8 cellular contexts compared by ENCODE assay signal in genomic region chr3:184568918-184569829, GRCh38. TPM values are rescaled to one million over a fixed set of nuclear protein-coding genes. Genes with fewer than 3 reads are reported as not detected.
DNase-seq lines count a peak whose midpoint lies in the region; ATAC-seq and TF ChIP-seq lines count a peak whose summit lies in the region.

No MANE protein-coding gene starts in this region.

- H3K4me3 Mint-ChIP-seq in activated T-helper 1 cell treated with anti-CD3 and anti-CD28 coated beads, Interleukin-12 subunit alpha, Interleukin-12 subunit beta, Interleukin-2, Interleukin-4 antibody, amounts not matched to agents 30 ng/mL and 10 ng/mL and 1 ng/mL, durations not matched to agents 14 hours and 24 hours and 36 hours, result no peak overlapping the region

- no peak for TF ChIP-seq CTCF in thyroid gland (IDR thresholded peaks at IDR 0.05)

- H3K4me1 Mint-ChIP-seq in activated T-helper 1 cell treated with anti-CD3 and anti-CD28 coated beads, Interleukin-12 subunit alpha, Interleukin-12 subunit beta, Interleukin-2, Interleukin-4 antibody, amounts not matched to agents 30 ng/mL and 10 ng/mL and 1 ng/mL, durations not matched to agents 14 hours and 24 hours and 36 hours (ENCODE audit: low read depth), result no peaks in the 10 kb centered on the region

- no peak for ATAC-seq in HG02623 (IDR thresholded peaks at IDR 0.05; ENCODE audit: unreplicated experiment)

- intact Hi-C loops in thyroid gland (cut with DNase I), result no loop called here
- intact Hi-C loops in activated T-helper 1 cell treated with anti-CD3 and anti-CD28 coated beads, Interleukin-12 subunit alpha, Interleukin-12 subunit beta, Interleukin-2, Interleukin-4 antibody, amounts not matched to agents 30 ng/mL and 10 ng/mL and 1 ng/mL, durations not matched to agents 14 hours and 24 hours and 36 hours (cut with micrococcal nuclease), result loop anchor here (2.0 kb wide), 1 partner anchor 144 kb away; the partner anchor contains the start of gene MAGEF1

- H3K9me3 ChIP-seq in HUES6 (ENCODE audit: control insufficient read depth, insufficient read depth, low read depth, low read length) (no peaks in the 10 kb centered on the region), mucosa of rectum (ENCODE audit: control insufficient read depth in 2 of 2, low read length in 2 of 2) (no peaks in the 10 kb centered on the region), thyroid gland (no peaks in the 10 kb centered on the region)

- H3K4me1 ChIP-seq in HUES6 (ENCODE audit: control insufficient read depth, insufficient read depth, low read length), result peaks cover 50% of the 10 kb centered on the region
- H3K4me1 ChIP-seq in mucosa of rectum (ENCODE audit: control insufficient read depth in 2 of 2, insufficient read depth in 2 of 2, low read length in 2 of 2), result peaks cover 47 to 52% of the 10 kb centered on the region in 2 donors
- peaks cover 11 to 40% of the 10 kb centered on the region in 2 donors for H3K4me1 ChIP-seq in thyroid gland

- H3K27ac ChIP-seq in HUES6 (ENCODE audit: low read depth, low read length) (no peak overlapping the region), mucosa of rectum (ENCODE audit: low read depth in 2 of 2, low read length in 2 of 2) (peak overlapping the region; percentile 32 to 84), thyroid gland (peak overlapping the region in 2 of 3 donors; percentile 18 to 48)

- TF ChIP-seq POLR2A in thyroid gland (IDR thresholded peaks at IDR 0.05), result peak in 1 of 2 donors; percentile 20

- H3K27me3 ChIP-seq in HUES6 (ENCODE audit: control insufficient read depth, insufficient read depth, low read length) (peaks cover 91% of the 10 kb centered on the region), mucosa of rectum (ENCODE audit: control insufficient read depth in 2 of 2, insufficient read depth in 2 of 2, low read length in 2 of 2) (no peaks in the 10 kb centered on the region), thyroid gland (no peaks in the 10 kb centered on the region)

- no peaks in the 10 kb centered on the region for H3K9me3 Mint-ChIP-seq in activated T-helper 1 cell treated with anti-CD3 and anti-CD28 coated beads, Interleukin-12 subunit alpha, Interleukin-12 subunit beta, Interleukin-2, Interleukin-4 antibody, amounts not matched to agents 30 ng/mL and 10 ng/mL and 1 ng/mL, durations not matched to agents 14 hours and 24 hours and 36 hours

- peaks cover 54% of the 10 kb centered on the region for H3K27me3 Mint-ChIP-seq in activated T-helper 1 cell treated with anti-CD3 and anti-CD28 coated beads, Interleukin-12 subunit alpha, Interleukin-12 subunit beta, Interleukin-2, Interleukin-4 antibody, amounts not matched to agents 30 ng/mL and 10 ng/mL and 1 ng/mL, durations not matched to agents 14 hours and 24 hours and 36 hours (ENCODE audit: insufficient read depth)

- peak in 11 of 14 donors; percentile 15 to 78 (median 43) for DNase-seq in C1 segment of cervical spinal cord (lab: John Stamatoyannopoulos, UW)
- DNase-seq in activated CD4-positive, alpha-beta T cell treated with anti-CD3 and anti-CD28 coated beads, Interleukin-2, amount 50 U/mL, for 1 hour, result peak; percentile 11
- DNase-seq in fibroblast of gingiva (ENCODE audit: low read depth), result peak; percentile 98
- peak; percentile 76 to 80 for DNase-seq in thyroid gland
- DNase-seq in activated T-helper 1 cell treated with anti-CD3 and anti-CD28 coated beads, Interleukin-12 subunit alpha, Interleukin-12 subunit beta, Interleukin-2, Interleukin-4 antibody, amounts not matched to agents 30 ng/mL and 10 ng/mL and 1 ng/mL, durations not matched to agents 14 hours and 24 hours and 36 hours (ENCODE audit: low spot score), result no peak

- 3 to 10% methylated on average over 26 to 38 of the region's 68 CpGs for WGBS in thyroid gland, 2 donors

- H3K36me3 Mint-ChIP-seq in activated T-helper 1 cell treated with anti-CD3 and anti-CD28 coated beads, Interleukin-12 subunit alpha, Interleukin-12 subunit beta, Interleukin-2, Interleukin-4 antibody, amounts not matched to agents 30 ng/mL and 10 ng/mL and 1 ng/mL, durations not matched to agents 14 hours and 24 hours and 36 hours (ENCODE audit: low read depth), result no peaks in the 10 kb centered on the region

- peak overlapping the region; percentile 74 for H3K4me3 ChIP-seq in HUES6 (ENCODE audit: low read depth, low read length)
- H3K4me3 ChIP-seq in mucosa of rectum (ENCODE audit: low read length in 2 of 2), result peak overlapping the region; percentile 52 to 60
- H3K4me3 ChIP-seq in thyroid gland (replicated peaks in 1 of 3), result peak overlapping the region in 2 of 3 donors; percentile 6 to 30

- H3K27ac Mint-ChIP-seq in activated T-helper 1 cell treated with anti-CD3 and anti-CD28 coated beads, Interleukin-12 subunit alpha, Interleukin-12 subunit beta, Interleukin-2, Interleukin-4 antibody, amounts not matched to agents 30 ng/mL and 10 ng/mL and 1 ng/mL, durations not matched to agents 14 hours and 24 hours and 36 hours, result no peak overlapping the region

- peak overlapping the region; percentile 40 for H3K9ac ChIP-seq in HUES6 (ENCODE audit: low read length)
- H3K9ac ChIP-seq in mucosa of rectum (ENCODE audit: low read depth in 1 of 2, low read length in 2 of 2), result peak overlapping the region in 1 of 2 donors; percentile 53

- H3K36me3 ChIP-seq in HUES6 (ENCODE audit: control insufficient read depth, insufficient read depth, low read length) (no peaks in the 10 kb centered on the region; the same call in 1 of the 2 replicates), mucosa of rectum (ENCODE audit: control insufficient read depth in 2 of 2, insufficient read depth in 2 of 2, low read length in 2 of 2) (peaks cover 5 to 10% of the 10 kb centered on the region in 2 donors), thyroid gland (no peaks in the 10 kb centered on the region)

RNA-seq across cellular contexts. Expression of gene EPHB3, which starts 7.6 kb away (rescaled TPM):
- 1 to 10 TPM in 2 of 4 donors, under 1 TPM in 2; 0.46 to 2.7 (median 1.1) TPM for total RNA-seq in thyroid gland
- total RNA-seq in activated T-helper 1 cell treated with anti-CD3 and anti-CD28 coated beads, Interleukin-12 subunit alpha, Interleukin-12 subunit beta, Interleukin-2, Interleukin-4 antibody, amounts not matched to agents 30 ng/mL and 10 ng/mL and 1 ng/mL, durations not matched to agents 14 hours and 24 hours and 36 hours, result 0.31 TPM in 1 of 2 replicates, not detected in the other

Comparison
In these comparisons a context has a peak if more than half of its experiments do, and no peak if none do; other contexts are left out.
1. H3K4me3 ChIP-seq: peak in every context shown above with its lines; median percentile 74 in HUES6; 56 in mucosa of rectum; 18 in thyroid gland.